Comparison of ENCODE assay signal across 9 cellular contexts in the genomic region with DNA sequence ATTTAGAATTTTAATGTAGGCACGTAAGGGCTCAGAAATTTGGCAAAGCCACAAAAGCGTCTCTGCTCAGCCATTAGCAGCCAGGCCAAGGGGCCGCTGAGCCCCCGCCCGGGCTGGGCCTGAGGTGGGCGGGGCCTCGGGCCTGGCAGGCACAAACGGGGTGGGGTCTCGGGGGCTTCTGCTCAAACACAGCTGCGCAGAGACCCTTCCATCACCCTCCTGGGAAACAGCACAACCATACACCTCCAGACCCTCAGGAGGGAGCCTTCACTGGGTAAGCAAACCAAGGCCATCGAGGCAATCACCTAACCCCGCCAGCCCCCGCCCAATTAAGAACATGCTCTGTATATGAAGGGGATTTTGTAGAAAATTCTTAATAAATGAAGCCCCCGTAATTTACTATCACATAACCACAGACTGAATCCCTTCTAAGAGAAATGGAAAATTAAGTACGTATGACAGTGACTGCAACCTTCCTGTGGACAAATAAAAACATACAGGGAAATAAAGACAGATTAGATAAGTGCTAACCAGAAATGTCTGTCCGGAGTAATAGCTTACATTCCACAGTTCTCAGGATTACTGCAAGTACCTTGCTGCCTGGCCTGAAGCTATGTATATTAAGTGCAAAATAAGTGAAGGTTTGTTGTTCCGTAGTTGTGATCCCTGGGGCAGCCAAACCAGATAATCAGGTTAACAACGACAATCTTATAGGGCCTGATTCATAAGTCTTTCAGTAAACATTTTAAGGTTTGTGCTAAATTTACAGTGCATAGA. TPM values are rescaled to one million over a fixed set of nuclear protein-coding genes. Genes with fewer than 3 reads are reported as not detected.
DNase-seq lines count a peak whose midpoint lies in the region; ATAC-seq and TF ChIP-seq lines count a peak whose summit lies in the region.
"Had no signal": no experiment of that assay in that cellular context is flagged by ENCODE, and none has a peak within 500 bp of the region (broad histone marks: within the 10 kb centered on the region; RNA-seq: fewer than 3 reads in every experiment).

No MANE protein-coding gene starts in this region.

- TF ChIP-seq EP300 in suprapubic skin (IDR thresholded peaks at IDR 0.05) = no peak

- H3K4me3 ChIP-seq in mammary epithelial cell (replicated peaks in 1 of 3; ENCODE audit: insufficient read depth in 1 of 3, low read depth in 2 of 3, low read length in 3 of 3) = peak overlapping the region; percentile 48 to 64 (median 54)
- peak overlapping the region; percentile 65 to 69 for H3K4me3 ChIP-seq in left lung
- peak overlapping the region; percentile 62 for H3K4me3 ChIP-seq in suprapubic skin

- peak overlapping the region; percentile 23 for H2AFZ ChIP-seq in mammary epithelial cell (ENCODE audit: low read depth, low read length)

- H4K20me1 ChIP-seq in mammary epithelial cell (ENCODE audit: insufficient read depth, low read length) = no peaks in the 10 kb centered on the region

- WGBS in mammary epithelial cell (ENCODE audit: low coverage, missing lambda C conversion rate) = 0% methylated on average over 9 of the region's 18 CpGs
- 30% methylated on average over 18 of the region's 18 CpGs for WGBS in suprapubic skin

- H3K9me3 ChIP-seq in mammary epithelial cell (replicated peaks; ENCODE audit: insufficient read depth, low read length) (no peaks in the 10 kb centered on the region), left lung (no peaks in the 10 kb centered on the region), suprapubic skin (no peaks in the 10 kb centered on the region)

- H3K4me1 ChIP-seq in mammary epithelial cell (ENCODE audit: insufficient read depth, low read length) = peaks cover 29% of the 10 kb centered on the region
- H3K4me1 ChIP-seq in left lung = peaks cover 10 to 56% of the 10 kb centered on the region in 2 donors
- H3K4me1 ChIP-seq in suprapubic skin = peaks cover 61% of the 10 kb centered on the region

- peak overlapping the region; percentile 96 for H3K9ac ChIP-seq in mammary epithelial cell (ENCODE audit: insufficient read depth, low read length)

- TF ChIP-seq POLR2A in suprapubic skin (IDR thresholded peaks at IDR 0.05) = no peak

- H3K79me2 ChIP-seq in mammary epithelial cell (ENCODE audit: insufficient read depth, low read length) = peaks cover 51% of the 10 kb centered on the region

- peak overlapping the region; percentile 85 for H3K4me2 ChIP-seq in mammary epithelial cell (ENCODE audit: insufficient read depth, low read depth, low read length)

- intact Hi-C loops in mammary epithelial cell (cut with micrococcal nuclease) (loop anchor here (5.0 kb wide), 2 partner anchors 137 to 277 kb away; a partner anchor contains a TSS), left lung (cut with DNase I) (no loop called here), posterior vena cava (cut with DNase I) (loop anchor here in 1 of 2 donors (5.0 to 10.0 kb wide), 2 partner anchors 133 to 265 kb away; no protein-coding TSS in a partner anchor)

- no TSS peak for BruUV-seq in mammary epithelial cell (replicated peaks; lab: Mats Ljungman, UMichigan)

- H3K27ac ChIP-seq in mammary epithelial cell (ENCODE audit: insufficient read depth, low read depth, low read length) (peak overlapping the region; percentile 97), left lung (peak overlapping the region; percentile 90 to 95), suprapubic skin (peak overlapping the region; percentile 92)

- dilution Hi-C loops in mammary epithelial cell (cut with HindIII; ENCODE audit: low sequenced_read_pairs) = loop anchor here (5.0 kb wide), 1 partner anchor 87 kb away; no protein-coding TSS in a partner anchor

- H3K36me3 ChIP-seq in mammary epithelial cell (ENCODE audit: insufficient read depth, low read length) (no peaks in the 10 kb centered on the region), left lung (no peaks in the 10 kb centered on the region), suprapubic skin (no peaks in the 10 kb centered on the region)

- TF ChIP-seq CTCF in mammary epithelial cell (conservative IDR thresholded peaks at IDR 0.05 in 1 of 2, IDR thresholded peaks at IDR 0.05 in 1 of 2; ENCODE audit: extremely low read depth in 1 of 2, insufficient read depth in 1 of 2, low read depth in 1 of 2, low read length in 2 of 2) (no peak), left lung (IDR thresholded peaks at IDR 0.05) (no peak), suprapubic skin (IDR thresholded peaks at IDR 0.05) (no peak)

- in situ Hi-C loops in mammary epithelial cell (cut with MboI; ENCODE audit: low sequenced_read_pairs in 2 of 2) = loop anchor here in 1 of 2 donors (5.0 to 10.0 kb wide), 2 partner anchors 88 to 115 kb away; no protein-coding TSS in a partner anchor

- peak; percentile 16 for DNase-seq in NCI-H82 (lab: John Stamatoyannopoulos, UW)
- DNase-seq in NCI-H82 treated with DMSO at 0.1 percent for 48 hours (lab: John Stamatoyannopoulos, UW; ENCODE audit: unreplicated experiment) = no peak
- DNase-seq in mammary epithelial cell = peak; percentile 69
- DNase-seq in left lung = no peak
- no peak for DNase-seq in suprapubic skin (ENCODE audit: low spot score in 2 of 2)
- no peak for DNase-seq in posterior vena cava (ENCODE audit: low spot score)
- DNase-seq in NCI-H1092 treated with DMSO at 0.1 percent for 48 hours (lab: John Stamatoyannopoulos, UW) = no peak
- DNase-seq: effector memory CD4-positive, alpha-beta T cell had no signal

- peak; percentile 3 for ATAC-seq in left lung
- ATAC-seq in GM21367 (IDR thresholded peaks at IDR 0.05; ENCODE audit: unreplicated experiment) = no peak

- CTCF ChIA-PET in mammary epithelial cell (lab: Charles Lee; ENCODE audit: low non-redundant PET) = no interaction called here

- no peaks in the 10 kb centered on the region for H3K27me3 ChIP-seq in mammary epithelial cell (ENCODE audit: insufficient read depth, low read length)
- H3K27me3 ChIP-seq in left lung = no peaks in the 10 kb centered on the region
- H3K27me3 ChIP-seq in suprapubic skin = no peaks in the 10 kb centered on the region

RNA-seq across cellular contexts. Expression of a gene that starts 3.0 kb away (rescaled TPM):
- 10 to 100 TPM in 1 of 2 donors, 1 to 10 TPM in 1; 7.8 to 69.7 TPM for total RNA-seq in mammary epithelial cell
- 4.8 TPM for polyA plus RNA-seq in mammary epithelial cell
- 3.5 TPM for polyA minus RNA-seq in mammary epithelial cell
- 100 to 1,000 TPM; 101 to 193 TPM for total RNA-seq in left lung
- 10 to 100 TPM; 18.3 to 29.8 (median 22.4) TPM for total RNA-seq in suprapubic skin
- total RNA-seq in posterior vena cava = 100 to 1,000 TPM; 105 to 166 TPM

Comparison
In these comparisons a context has a peak if more than half of its experiments do, and no peak if none do; other contexts are left out.
1. DNase-seq: peak in NCI-H82 (single experiment) and mammary epithelial cell (single experiment); none in NCI-H82 treated with DMSO at 0.1 percent for 48 hours (single experiment), left lung (0 of 2), suprapubic skin (0 of 2), posterior vena cava (single experiment) and NCI-H1092 treated with DMSO at 0.1 percent for 48 hours (single experiment).
2. Peak in every context shown above with its lines, with median percentiles within 50 percentile points of each other: H3K27ac ChIP-seq and H3K4me3 ChIP-seq.